ENCODE assay signal across 1 cellular context in the genomic region with DNA sequence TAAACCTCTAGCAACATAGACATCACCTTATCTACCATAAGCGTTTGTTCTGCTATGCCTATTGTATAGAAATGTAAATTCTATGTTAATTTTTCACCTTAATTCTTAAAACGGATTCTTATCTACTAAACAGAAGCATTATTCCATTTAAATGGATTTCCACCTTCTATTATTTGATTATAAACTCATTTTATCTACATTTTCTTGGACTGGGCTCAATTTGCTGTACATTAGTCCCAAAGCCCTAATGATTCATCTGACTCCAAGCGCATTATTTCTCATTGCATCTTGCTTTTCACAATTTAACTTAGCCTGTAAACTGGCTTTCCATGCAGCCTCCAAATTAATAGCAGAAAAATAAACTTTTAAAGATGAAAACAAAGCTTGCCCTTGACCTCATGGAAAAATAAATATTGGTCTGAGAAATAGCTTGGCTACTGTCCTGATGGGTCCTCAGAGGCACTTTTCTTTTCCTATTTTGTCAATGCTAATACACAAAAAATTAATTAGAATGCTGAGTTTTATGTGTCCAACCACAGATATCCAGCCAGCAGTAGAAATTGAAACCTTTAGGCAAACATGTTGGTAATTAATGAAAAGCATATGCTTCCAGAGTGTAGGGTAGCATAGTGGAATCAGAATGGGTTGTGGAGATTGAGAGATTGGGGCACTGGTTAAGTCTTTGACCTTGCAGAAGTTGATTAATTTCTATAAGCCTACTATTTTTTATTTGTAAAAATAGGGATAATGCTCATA.
TF ChIP-seq lines count a peak whose summit lies in the region.

No MANE protein-coding gene starts in this region.

TF ChIP-seq in SK-N-SH treated with all-trans-retinoic acid at 6 μM for 48 hours, 23 proteins besides CTCF, POLR2A, EP300 and RAD21 (continued from another document):
- TF ChIP-seq, protein P1, sequence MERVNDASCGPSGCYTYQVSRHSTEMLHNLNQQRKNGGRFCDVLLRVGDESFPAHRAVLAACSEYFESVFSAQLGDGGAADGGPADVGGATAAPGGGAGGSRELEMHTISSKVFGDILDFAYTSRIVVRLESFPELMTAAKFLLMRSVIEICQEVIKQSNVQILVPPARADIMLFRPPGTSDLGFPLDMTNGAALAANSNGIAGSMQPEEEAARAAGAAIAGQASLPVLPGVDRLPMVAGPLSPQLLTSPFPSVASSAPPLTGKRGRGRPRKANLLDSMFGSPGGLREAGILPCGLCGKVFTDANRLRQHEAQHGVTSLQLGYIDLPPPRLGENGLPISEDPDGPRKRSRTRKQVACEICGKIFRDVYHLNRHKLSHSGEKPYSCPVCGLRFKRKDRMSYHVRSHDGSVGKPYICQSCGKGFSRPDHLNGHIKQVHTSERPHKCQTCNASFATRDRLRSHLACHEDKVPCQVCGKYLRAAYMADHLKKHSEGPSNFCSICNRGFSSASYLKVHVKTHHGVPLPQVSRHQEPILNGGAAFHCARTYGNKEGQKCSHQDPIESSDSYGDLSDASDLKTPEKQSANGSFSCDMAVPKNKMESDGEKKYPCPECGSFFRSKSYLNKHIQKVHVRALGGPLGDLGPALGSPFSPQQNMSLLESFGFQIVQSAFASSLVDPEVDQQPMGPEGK (CRISPR knock-in tag; IDR thresholded peaks at IDR 0.05; ENCODE audit: borderline replicate concordance), result no peak
TF ChIP-seq in SK-N-SH treated with all-trans-retinoic acid at 6 μM for 48 hours: peak in this region for 6.
